ENCODE assay signal across 23 cellular contexts in the genomic region with DNA sequence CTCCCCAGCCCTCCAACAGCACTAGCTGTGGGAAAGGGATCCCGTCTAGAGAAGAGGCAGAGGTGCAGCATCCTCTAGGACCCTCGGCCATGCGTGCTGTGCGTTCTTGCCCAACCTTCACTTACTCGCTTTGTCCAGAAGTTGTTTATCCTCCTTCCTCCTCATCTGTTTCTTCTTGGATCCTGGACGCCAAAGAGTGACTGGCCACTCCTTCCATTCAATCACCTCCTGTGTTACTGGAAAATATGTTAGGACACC.
DNase-seq lines count a peak whose midpoint lies in the region; ATAC-seq, FAIRE-seq and TF ChIP-seq lines count a peak whose summit lies in the region.
"Had no signal": no experiment of that assay in that cellular context is flagged by ENCODE, and none has a peak within 500 bp of the region (broad histone marks: within the 10 kb centered on the region; RNA-seq: fewer than 3 reads in every experiment).

No MANE protein-coding gene starts in this region.

- ATAC-seq in heart left ventricle (no peak), Right ventricle myocardium inferior (no peak), GM18517 (IDR thresholded peaks at IDR 0.05; ENCODE audit: unreplicated experiment) (no peak)
- ATAC-seq: HCT116, T-cell had no signal

- 88 to 96% (median 92%) methylated on average over 6 of the region's 6 CpGs for WGBS in heart left ventricle, 4 donors
- 92 to 97% (median 94%) methylated on average over 6 of the region's 6 CpGs for WGBS in spleen, 5 donors

- H3K9me3 ChIP-seq in heart left ventricle (no peaks in the 10 kb centered on the region), muscle layer of duodenum (ENCODE audit: control insufficient read depth in 1 of 2, low read length in 2 of 2) (no peaks in the 10 kb centered on the region), spleen (no peaks in the 10 kb centered on the region)
- H3K9me3 ChIP-seq: thyroid gland had no signal

- no peak overlapping the region for H3K4me3 Mint-ChIP-seq in immature natural killer cell
- H3K4me3 Mint-ChIP-seq: CD4-positive, alpha-beta T cell; T-cell had no signal

- no peak for DNase-seq in heart left ventricle
- no peak for DNase-seq in Right ventricle myocardium inferior (ENCODE audit: missing footprints)
- DNase-seq in spleen, result peak; percentile 57
- DNase-seq in RCC 7860 (ENCODE audit: low spot score), result no peak
- DNase-seq in NCI-H2029 (lab: John Stamatoyannopoulos, UW), result no peak
- DNase-seq in immature natural killer cell, result no peak
- DNase-seq: ACHN; activated CD4-positive, alpha-beta T cell treated with anti-CD3 and anti-CD28 coated beads, Interleukin-2, amount 50 U/mL, for 4 hours; CD4-positive, alpha-beta T cell; central memory CD4-positive, alpha-beta T cell; DMS53; effector memory CD4-positive, alpha-beta T cell; hypothalamus; NCI-H146; NCI-H2227 treated with DMSO at 0.1 percent for 48 hours; nucleus accumbens; stimulated activated CD4-positive, alpha-beta T cell treated with anti-CD3 and anti-CD28 coated beads, Interleukin-4, amount 100 ng/mL, for 24 hours; T-cell; thyroid gland had no signal

- H3K4me1 ChIP-seq in heart left ventricle (peaks cover 0 to 48% (median 19%) of the 10 kb centered on the region in 12 donors), muscle layer of duodenum (ENCODE audit: control insufficient read depth in 1 of 2, insufficient read depth in 2 of 2, low read length in 2 of 2) (peaks cover 12 to 34% of the 10 kb centered on the region in 2 donors), spleen (peaks cover 0 to 25% (median 15%) of the 10 kb centered on the region in 6 donors)

- H3K27ac ChIP-seq in heart left ventricle, result peak overlapping the region in 11 of 12 donors; percentile 32 to 85 (median 56)
- peak overlapping the region; percentile 88 for H3K27ac ChIP-seq in muscle layer of duodenum (ENCODE audit: low read length)
- H3K27ac ChIP-seq in spleen, result no peak overlapping the region
- H3K27ac ChIP-seq: thyroid gland, VCaP had no signal

- H3K27me3 ChIP-seq in heart left ventricle, result no peaks in the 10 kb centered on the region
- H3K27me3 ChIP-seq in muscle layer of duodenum (ENCODE audit: low read depth, low read length), result no peaks in the 10 kb centered on the region
- H3K27me3 ChIP-seq in spleen (replicated peaks in 1 of 7), result no peaks in the 10 kb centered on the region
- H3K27me3 ChIP-seq: thyroid gland had no signal

- H3K4me1 Mint-ChIP-seq in immature natural killer cell, result peaks cover 10 to 16% of the 10 kb centered on the region in 2 donors

- intact Hi-C loops in heart left ventricle (cut with DNase I) (loop anchor here in 1 of 10 donors (10.0 kb wide), 1 partner anchor 132 kb away; no protein-coding TSS in a partner anchor), Right ventricle myocardium inferior (cut with DNase I) (no loop called here), spleen (cut with DNase I; ENCODE audit: low total_unique reads) (no loop called here)

- FAIRE-seq in RCC 7860 (lab: Jason Lieb, UNC), result no peak

- no peaks in the 10 kb centered on the region for H3K27me3 Mint-ChIP-seq in immature natural killer cell (ENCODE audit: low read depth in 3 of 3)
- H3K27me3 Mint-ChIP-seq: CD4-positive, alpha-beta T cell; T-cell had no signal

- H3K9me3 Mint-ChIP-seq in immature natural killer cell, result no peaks in the 10 kb centered on the region
- H3K9me3 Mint-ChIP-seq: CD4-positive, alpha-beta T cell; T-cell had no signal

- TF ChIP-seq CTCF in heart left ventricle (IDR thresholded peaks at IDR 0.05) (no peak), spleen (IDR thresholded peaks at IDR 0.05 in 8 of 11, conservative IDR thresholded peaks at IDR 0.05 in 3 of 11) (no peak)

- no peaks in the 10 kb centered on the region for H3K36me3 ChIP-seq in heart left ventricle
- H3K36me3 ChIP-seq in muscle layer of duodenum (ENCODE audit: control insufficient read depth in 1 of 2, insufficient read depth in 2 of 2, low read length in 2 of 2), result no peaks in the 10 kb centered on the region
- no peaks in the 10 kb centered on the region for H3K36me3 ChIP-seq in spleen
- H3K36me3 ChIP-seq: thyroid gland had no signal

- H3K4me3 ChIP-seq in heart left ventricle (no peak overlapping the region), muscle layer of duodenum (ENCODE audit: low read depth in 1 of 2, low read length in 2 of 2) (peak overlapping the region in 1 of 2 donors; percentile 34), spleen (no peak overlapping the region)
- H3K4me3 ChIP-seq: thyroid gland had no signal

- H3K27ac Mint-ChIP-seq in immature natural killer cell, result no peak overlapping the region
- H3K27ac Mint-ChIP-seq: CD4-positive, alpha-beta T cell; T-cell had no signal

- TF ChIP-seq POLR2A in heart left ventricle (IDR thresholded peaks at IDR 0.05), result no peak
- TF ChIP-seq POLR2A in spleen (IDR thresholded peaks at IDR 0.05), result no peak

- H3K36me3 Mint-ChIP-seq in immature natural killer cell, result no peaks in the 10 kb centered on the region
- H3K36me3 Mint-ChIP-seq: T-cell had no signal

Comparison
In these comparisons a context has a peak if more than half of its experiments do, and no peak if none do; other contexts are left out.
1. H3K27ac ChIP-seq: peak in heart left ventricle (11 of 12) and muscle layer of duodenum (single experiment); none in spleen (0 of 8).